7 cellular contexts compared by ENCODE assay signal in genomic region chr14:103109789-103110415, GRCh38. TPM values are rescaled to one million over a fixed set of nuclear protein-coding genes. Genes with fewer than 3 reads are reported as not detected.
DNase-seq lines count a peak whose midpoint lies in the region; ATAC-seq and TF ChIP-seq lines count a peak whose summit lies in the region.
"Had no signal": no experiment of that assay in that cellular context is flagged by ENCODE, and none has a peak within 500 bp of the region (broad histone marks: within the 10 kb centered on the region; RNA-seq: fewer than 3 reads in every experiment).

No MANE protein-coding gene starts in this region.

- no peak for TF ChIP-seq CTCF in left ventricle myocardium inferior (IDR thresholded peaks at IDR 0.05; ENCODE audit: borderline replicate concordance)
- no peak for TF ChIP-seq CTCF in upper lobe of left lung (IDR thresholded peaks at IDR 0.05)

- H3K9me3 ChIP-seq in left ventricle myocardium inferior (replicated peaks) (no peaks in the 10 kb centered on the region), upper lobe of left lung (no peaks in the 10 kb centered on the region)

- H3K4me3 ChIP-seq in left ventricle myocardium inferior (no peak overlapping the region), upper lobe of left lung (no peak overlapping the region)

- TF ChIP-seq EP300 in upper lobe of left lung (IDR thresholded peaks at IDR 0.05): no peak

- ATAC-seq in upper lobe of left lung (ENCODE audit: low FRiP score in 2 of 2): peak in 1 of 2 donors; percentile 67
- ATAC-seq in HG03565 (IDR thresholded peaks at IDR 0.05; ENCODE audit: unreplicated experiment): no peak
- no peak for ATAC-seq in HG03045 (IDR thresholded peaks at IDR 0.05; ENCODE audit: unreplicated experiment)

- intact Hi-C loops in left ventricle myocardium inferior (cut with micrococcal nuclease): loop anchor here (5.0 to 10.0 kb wide), 2 partner anchors 75 to 182 kb away; no protein-coding TSS in a partner anchor

- DNase-seq in NCI-H2196 (lab: John Stamatoyannopoulos, UW; ENCODE audit: unreplicated experiment) (peak; percentile 9), NCI-H2196 treated with DMSO at 0.1 percent for 48 hours (lab: John Stamatoyannopoulos, UW; ENCODE audit: unreplicated experiment) (no peak), left ventricle myocardium inferior (no peak), upper lobe of left lung (peak in 1 of 2 donors; percentile 88)
- DNase-seq: T-helper 1 cell had no signal

- H3K4me1 ChIP-seq in left ventricle myocardium inferior (peaks cover 49% of the 10 kb centered on the region), upper lobe of left lung (peaks cover 19 to 49% (median 43%) of the 10 kb centered on the region in 4 donors)

- peak overlapping the region; percentile 63 for H3K27ac ChIP-seq in left ventricle myocardium inferior (replicated peaks)
- peak overlapping the region; percentile 32 to 77 (median 60) for H3K27ac ChIP-seq in upper lobe of left lung

- no peak for TF ChIP-seq POLR2A in upper lobe of left lung (IDR thresholded peaks at IDR 0.05)

- H3K36me3 ChIP-seq in left ventricle myocardium inferior (no peaks in the 10 kb centered on the region), upper lobe of left lung (no peaks in the 10 kb centered on the region)

- H3K27me3 ChIP-seq in left ventricle myocardium inferior (ENCODE audit: low read depth): peaks cover 6% of the 10 kb centered on the region
- H3K27me3 ChIP-seq in upper lobe of left lung: peaks cover 0 to under 1% (median 0%) of the 10 kb centered on the region in 4 donors

- 38 to 66% methylated on average over 5 to 18 of the region's 27 CpGs for WGBS in upper lobe of left lung, 2 donors

RNA-seq across cellular contexts. Expression of gene TNFAIP2, which starts 13.4 kb away (rescaled TPM):
- total RNA-seq in left ventricle myocardium inferior: 40.1 TPM
- 100 to 1,000 TPM in 4 of 6 donors, 10 to 100 TPM in 2; 51.2 to 542 (median 229) TPM for total RNA-seq in upper lobe of left lung

RNA-seq across cellular contexts. Expression of gene EXOC3L4, which starts 15.4 kb away (rescaled TPM):
- total RNA-seq in left ventricle myocardium inferior (0.66 TPM), upper lobe of left lung (1 to 10 TPM in 5 of 6 donors, under 1 TPM in 1; 0.30 to 7.6 (median 2.9) TPM)

RNA-seq across cellular contexts. Expression of gene LBHD2, which starts 25.9 kb away (rescaled TPM):
- not detected for total RNA-seq in left ventricle myocardium inferior
- total RNA-seq in upper lobe of left lung: not detected

RNA-seq across cellular contexts. Expression of gene CDC42BPB, which starts 52.6 kb away (rescaled TPM):
- total RNA-seq in left ventricle myocardium inferior: 67.1 TPM
- total RNA-seq in upper lobe of left lung: 100 to 1,000 TPM; 108 to 268 (median 124) TPM
